ENCODE assay signal across 8 cellular contexts in the genomic region with DNA sequence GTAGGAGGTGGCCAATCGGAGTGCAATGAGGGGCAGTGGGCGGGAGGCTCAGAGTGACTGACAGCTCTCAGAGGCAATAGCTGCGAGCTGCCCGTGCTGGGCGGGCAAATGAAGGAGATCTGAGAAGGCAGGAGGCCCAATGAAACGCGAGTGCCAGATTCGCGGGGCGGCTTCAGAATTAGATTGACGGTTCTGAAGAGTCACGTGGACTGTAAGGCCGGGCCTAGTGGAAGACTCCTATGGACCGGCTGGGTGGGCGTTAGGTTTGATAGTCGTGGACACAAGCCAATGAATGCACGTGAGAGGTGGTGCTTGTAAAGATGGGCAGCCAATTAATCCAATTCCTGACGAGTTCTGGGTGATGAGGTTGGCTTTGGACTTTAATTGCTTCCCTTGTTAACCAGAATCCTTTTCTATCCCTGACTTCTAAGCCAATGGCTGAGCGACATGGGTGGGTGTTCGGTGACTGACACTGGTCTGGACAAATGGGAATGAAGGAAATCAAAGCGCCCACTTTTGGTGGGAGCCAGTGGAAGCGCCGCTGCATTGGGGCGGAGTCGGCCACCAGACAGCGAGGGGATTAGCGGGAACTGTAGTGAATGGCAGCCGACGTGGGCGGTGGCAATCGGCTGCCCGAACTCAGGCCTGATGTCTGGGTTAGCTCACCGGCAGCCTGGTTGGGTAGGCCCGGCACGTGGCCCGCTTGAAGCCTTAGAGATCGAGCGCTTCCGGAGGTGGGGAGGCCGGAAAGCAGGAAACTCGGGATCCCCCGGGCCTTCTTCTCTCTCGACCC. TPM values are rescaled to one million over a fixed set of nuclear protein-coding genes. Genes with fewer than 3 reads are reported as not detected.
DNase-seq lines count a peak whose midpoint lies in the region; ATAC-seq and TF ChIP-seq lines count a peak whose summit lies in the region.

No MANE protein-coding gene starts in this region.

- ATAC-seq in GM18519 (IDR thresholded peaks at IDR 0.05; ENCODE audit: low FRiP score, unreplicated experiment), result peak; percentile 71
- peak; percentile 78 for ATAC-seq in HG03039 (IDR thresholded peaks at IDR 0.05; ENCODE audit: unreplicated experiment)

- H3K9me3 ChIP-seq in hepatocyte (ENCODE audit: low read depth), result no peaks in the 10 kb centered on the region

- 13% methylated on average over 43 of the region's 43 CpGs for WGBS in hepatocyte (ENCODE audit: low lambda C conversion rate, missing lambda C conversion rate)

- peak overlapping the region; percentile 49 for H2AFZ ChIP-seq in hepatocyte

- in situ Hi-C loops in astrocyte of the spinal cord (cut with HindIII; ENCODE audit: low sequenced_read_pairs), result no loop called here

- H3K4me1 ChIP-seq in hepatocyte (ENCODE audit: insufficient read depth), result peaks cover 11% of the 10 kb centered on the region

- peaks cover 39% of the 10 kb centered on the region for H4K20me1 ChIP-seq in hepatocyte (ENCODE audit: insufficient read depth, poor library complexity, severe bottlenecking)

- H3K79me2 ChIP-seq in hepatocyte, result peaks cover 40% of the 10 kb centered on the region

- H3K4me2 ChIP-seq in hepatocyte, result peak overlapping the region; percentile 4

- H3K9me2 ChIP-seq in hepatocyte (replicated peaks; ENCODE audit: insufficient read depth), result no peaks in the 10 kb centered on the region

- peak overlapping the region; percentile 85 for H3K27ac ChIP-seq in 22Rv1
- peak overlapping the region; percentile 84 for H3K27ac ChIP-seq in hepatocyte

- peak overlapping the region; percentile 6 for H3K4me3 ChIP-seq in astrocyte of the spinal cord (ENCODE audit: low read depth, low read length)
- H3K4me3 ChIP-seq in hepatocyte, result no peak overlapping the region
- no peak overlapping the region for H3K4me3 ChIP-seq in retinal pigment epithelial cell (ENCODE audit: low read length)

- TF ChIP-seq CTCF in 22Rv1 (IDR thresholded peaks at IDR 0.05) (no peak), astrocyte of the spinal cord (IDR thresholded peaks at IDR 0.05; ENCODE audit: low read depth, low read length) (no peak), hepatocyte (IDR thresholded peaks at IDR 0.05; ENCODE audit: poor library complexity) (no peak), retinal pigment epithelial cell (conservative IDR thresholded peaks at IDR 0.05; ENCODE audit: low read depth, low read length) (no peak)

- no peaks in the 10 kb centered on the region for H3K27me3 ChIP-seq in hepatocyte

- H3K36me3 ChIP-seq in hepatocyte (replicated peaks; ENCODE audit: insufficient read depth, low read depth), result no peaks in the 10 kb centered on the region

- DNase-seq in NCI-H2081 (lab: John Stamatoyannopoulos, UW) (peak; percentile 99 to 100), T1000 (lab: John Stamatoyannopoulos, UW) (peak; percentile 98), astrocyte of the spinal cord (ENCODE audit: low read depth, low spot score) (peak; percentile 100), hepatocyte (ENCODE audit: low spot score) (peak; percentile 100), retinal pigment epithelial cell (ENCODE audit: low read depth) (peak; percentile 100)

RNA-seq across cellular contexts. Expression of a gene that starts 0.5 kb away (rescaled TPM):
- 94.2 and 133 TPM in 2 replicates for total RNA-seq in hepatocyte
- 196 and 202 TPM in 2 replicates for polyA plus RNA-seq in hepatocyte

RNA-seq across cellular contexts. Expression of a gene that starts 8.4 kb away (rescaled TPM):
- 0.16 and 0.27 TPM in 2 replicates for total RNA-seq in hepatocyte
- 0.50 TPM in 1 of 2 replicates, not detected in the other for polyA plus RNA-seq in hepatocyte

RNA-seq across cellular contexts. Expression of a gene that starts 32.2 kb away (rescaled TPM):
- total RNA-seq in hepatocyte, result 47.5 and 52.1 TPM in 2 replicates
- 40.0 and 44.6 TPM in 2 replicates for polyA plus RNA-seq in hepatocyte

RNA-seq across cellular contexts. Expression of a gene that starts 34.5 kb away (rescaled TPM):
- total RNA-seq in hepatocyte, result 48.8 and 56.6 TPM in 2 replicates
- 59.0 and 61.3 TPM in 2 replicates for polyA plus RNA-seq in hepatocyte

RNA-seq across cellular contexts. Expression of a gene that starts 38.9 kb away (rescaled TPM):
- total RNA-seq in hepatocyte, result 71.4 and 75.5 TPM in 2 replicates
- 42.5 and 48.9 TPM in 2 replicates for polyA plus RNA-seq in hepatocyte
